ENCODE assay signal across 13 cellular contexts in genomic region chr2:213733893-213734292, GRCh38.
DNase-seq lines count a peak whose midpoint lies in the region; ATAC-seq and TF ChIP-seq lines count a peak whose summit lies in the region.
"Had no signal": no experiment of that assay in that cellular context is flagged by ENCODE, and none has a peak within 500 bp of the region (broad histone marks: within the 10 kb centered on the region; RNA-seq: fewer than 3 reads in every experiment).

No MANE protein-coding gene starts in this region.

- intact Hi-C loops in heart left ventricle (cut with DNase I) = no loop called here

- H3K4me3 ChIP-seq in heart left ventricle = no peak overlapping the region
- H3K4me3 ChIP-seq: coronary artery, Peyer's patch had no signal

- TF ChIP-seq POLR2A in heart left ventricle (IDR thresholded peaks at IDR 0.05) = no peak

- H3K36me3 ChIP-seq in heart left ventricle = no peaks in the 10 kb centered on the region
- H3K36me3 ChIP-seq: Peyer's patch had no signal

- no peak overlapping the region for H3K27ac ChIP-seq in heart left ventricle
- H3K27ac ChIP-seq: coronary artery, Peyer's patch had no signal

- peak; percentile 97 for ATAC-seq in GM18519 (IDR thresholded peaks at IDR 0.05; ENCODE audit: low FRiP score, unreplicated experiment)
- ATAC-seq in GM21381 (IDR thresholded peaks at IDR 0.05; ENCODE audit: unreplicated experiment) = peak; percentile 85
- ATAC-seq in HG02885 (IDR thresholded peaks at IDR 0.05; ENCODE audit: poor library complexity, unreplicated experiment) = peak; percentile 94
- peak; percentile 95 for ATAC-seq in HG03469 (IDR thresholded peaks at IDR 0.05; ENCODE audit: unreplicated experiment)
- no peak for ATAC-seq in activated CD4-positive, CD25-positive, alpha-beta regulatory T cell treated with anti-CD3 and anti-CD28 coated beads, Interleukin-2, amount 50 U/mL, for 24 hours
- ATAC-seq in heart left ventricle = no peak

- DNase-seq in T-helper 9 cell (no peak), heart left ventricle (no peak)
- no peak for DNase-seq in stimulated activated naive CD4-positive, alpha-beta T cell (lab: John Stamatoyannopoulos, UW)
- DNase-seq: islet precursor cell; Peyer's patch; stimulated activated CD4-positive, alpha-beta T cell treated with anti-CD3 and anti-CD28 coated beads, Interleukin-2, amount 100 ng/mL, for 48 hours; T-helper 2 cell had no signal

- no peaks in the 10 kb centered on the region for H3K27me3 ChIP-seq in heart left ventricle
- H3K27me3 ChIP-seq: Peyer's patch had no signal

- no peaks in the 10 kb centered on the region for H3K4me1 ChIP-seq in heart left ventricle
- H3K4me1 ChIP-seq: Peyer's patch had no signal

- 63 to 77% (median 71%) methylated on average over 3 of the region's 3 CpGs for WGBS in heart left ventricle, 4 donors

- TF ChIP-seq CTCF in heart left ventricle (IDR thresholded peaks at IDR 0.05) = no peak

- peaks cover 0 to 3% (median 0%) of the 10 kb centered on the region in 12 donors for H3K9me3 ChIP-seq in heart left ventricle
- H3K9me3 ChIP-seq: Peyer's patch had no signal

Comparison
In these comparisons a context has a peak if more than half of its experiments do, and no peak if none do; other contexts are left out.
1. ATAC-seq: peak in GM18519 (single experiment), GM21381 (single experiment), HG02885 (single experiment) and HG03469 (single experiment); none in activated CD4-positive, CD25-positive, alpha-beta regulatory T cell treated with anti-CD3 and anti-CD28 coated beads, Interleukin-2, amount 50 U/mL, for 24 hours (0 of 2) and heart left ventricle (0 of 4).